Comparison of ENCODE assay signal across 11 cellular contexts in the genomic region with DNA sequence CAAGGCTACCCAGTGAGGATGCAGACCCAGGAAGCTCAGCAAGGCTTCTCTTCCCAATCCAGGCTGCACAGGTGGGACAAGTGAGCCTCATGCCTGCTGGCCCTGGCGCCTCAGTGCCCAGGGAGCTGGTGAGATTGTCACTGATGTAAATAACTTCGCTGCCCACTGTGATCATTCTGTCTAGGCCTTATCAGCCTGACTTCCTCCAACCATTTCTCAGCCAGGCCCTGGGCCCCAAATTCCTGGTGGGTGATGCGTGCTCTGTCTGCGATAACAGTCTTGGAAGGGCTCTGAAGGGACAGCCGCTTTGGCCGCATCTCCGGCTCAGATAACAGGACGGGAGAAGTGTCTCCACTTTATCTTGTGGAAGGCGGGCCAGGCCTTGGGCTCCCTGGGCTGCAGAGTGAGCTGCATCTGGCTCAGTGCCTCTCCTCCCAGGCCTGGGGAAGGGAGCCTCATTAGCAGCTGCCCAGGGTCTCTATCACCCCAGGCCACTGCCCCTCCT. TPM values are rescaled to one million over a fixed set of nuclear protein-coding genes. Genes with fewer than 3 reads are reported as not detected.
DNase-seq lines count a peak whose midpoint lies in the region; ATAC-seq and TF ChIP-seq lines count a peak whose summit lies in the region.
"Had no signal": no experiment of that assay in that cellular context is flagged by ENCODE, and none has a peak within 500 bp of the region (broad histone marks: within the 10 kb centered on the region; RNA-seq: fewer than 3 reads in every experiment).

No MANE protein-coding gene starts in this region.

- no peak for TF ChIP-seq POLR2A in heart left ventricle (IDR thresholded peaks at IDR 0.05)

- DNase-seq in H7 = peak; percentile 59
- DNase-seq in heart left ventricle = peak in 3 of 5 donors; percentile 65 to 79 (median 77)
- DNase-seq in posterior vena cava (ENCODE audit: low spot score) = peak; percentile 90
- no peak for DNase-seq in Ammon's horn (ENCODE audit: low spot score)
- DNase-seq: activated CD8-positive, alpha-beta memory T cell treated with anti-CD3 and anti-CD28 coated beads, Interleukin-2, amount 50 U/mL, for 48 hours; CD8-positive, alpha-beta memory T cell; transverse colon had no signal

- H3K4me1 ChIP-seq in heart left ventricle = peaks cover 0 to 51% (median 21%) of the 10 kb centered on the region in 12 donors

- peak overlapping the region in 11 of 12 donors; percentile 5 to 78 (median 37) for H3K27ac ChIP-seq in heart left ventricle

- H3K9me3 ChIP-seq in heart left ventricle = peaks cover 0 to 9% (median 0%) of the 10 kb centered on the region in 12 donors
- H3K9me3 ChIP-seq: transverse colon had no signal

- 35 to 61% (median 44%) methylated on average over 5 to 9 of the region's 9 CpGs for WGBS in heart left ventricle, 4 donors

- TF ChIP-seq CTCF in heart left ventricle (IDR thresholded peaks at IDR 0.05) = no peak

- intact Hi-C loops in heart left ventricle (cut with DNase I) = loop anchor here in 1 of 10 donors (5.0 kb wide), 1 partner anchor 49 kb away; no protein-coding TSS in a partner anchor
- intact Hi-C loops in posterior vena cava (cut with DNase I) = no loop called here

- H3K36me3 ChIP-seq in H7 (replicated peaks; ENCODE audit: control insufficient read depth, insufficient read depth, low read length) (no peaks in the 10 kb centered on the region), heart left ventricle (no peaks in the 10 kb centered on the region)
- H3K36me3 ChIP-seq: transverse colon had no signal

- H3K27me3 ChIP-seq in H7 (ENCODE audit: control insufficient read depth, insufficient read depth, low read length) = peaks cover 14% of the 10 kb centered on the region
- H3K27me3 ChIP-seq in heart left ventricle = peaks cover 0 to 16% (median 5%) of the 10 kb centered on the region in 9 donors

- H3K4me3 ChIP-seq in H7 (ENCODE audit: insufficient read depth, low read depth, low read length) (no peak overlapping the region), heart left ventricle (no peak overlapping the region)
- H3K4me3 ChIP-seq: transverse colon had no signal

- ATAC-seq in SK-N-SH treated with all-trans-retinoic acid at 6 μM for 48 hours = peak; percentile 30
- ATAC-seq in heart left ventricle = peak in 1 of 4 donors; percentile 11
- no peak for ATAC-seq in HG02973 (IDR thresholded peaks at IDR 0.05; ENCODE audit: unreplicated experiment)
- no peak for ATAC-seq in GM21619 (IDR thresholded peaks at IDR 0.05; ENCODE audit: unreplicated experiment)
- no peak for ATAC-seq in GM21367 (IDR thresholded peaks at IDR 0.05; ENCODE audit: unreplicated experiment)

TF ChIP-seq in SK-N-SH treated with all-trans-retinoic acid at 6 μM for 48 hours, 23 proteins besides CTCF, POLR2A, EP300 and RAD21:
- TF ChIP-seq CSDC2 (CRISPR knock-in tag; IDR thresholded peaks at IDR 0.05) (no peak), ISL1 (CRISPR knock-in tag; IDR thresholded peaks at IDR 0.05) (0 out of 2 replicates have a peak, but pooled peaks have one; percentile 23), BACH2 (CRISPR knock-in tag; IDR thresholded peaks at IDR 0.05; ENCODE audit: borderline replicate concordance) (no peak)
- TF ChIP-seq, protein P1, sequence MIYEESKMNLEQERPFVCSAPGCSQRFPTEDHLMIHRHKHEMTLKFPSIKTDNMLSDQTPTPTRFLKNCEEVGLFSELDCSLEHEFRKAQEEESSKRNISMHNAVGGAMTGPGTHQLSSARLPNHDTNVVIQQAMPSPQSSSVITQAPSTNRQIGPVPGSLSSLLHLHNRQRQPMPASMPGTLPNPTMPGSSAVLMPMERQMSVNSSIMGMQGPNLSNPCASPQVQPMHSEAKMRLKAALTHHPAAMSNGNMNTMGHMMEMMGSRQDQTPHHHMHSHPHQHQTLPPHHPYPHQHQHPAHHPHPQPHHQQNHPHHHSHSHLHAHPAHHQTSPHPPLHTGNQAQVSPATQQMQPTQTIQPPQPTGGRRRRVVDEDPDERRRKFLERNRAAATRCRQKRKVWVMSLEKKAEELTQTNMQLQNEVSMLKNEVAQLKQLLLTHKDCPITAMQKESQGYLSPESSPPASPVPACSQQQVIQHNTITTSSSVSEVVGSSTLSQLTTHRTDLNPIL (CRISPR knock-in tag; IDR thresholded peaks at IDR 0.05; ENCODE audit: low read depth) = 0 out of 2 replicates have a peak, but pooled peaks have one; percentile 37
- TF ChIP-seq, protein P2, sequence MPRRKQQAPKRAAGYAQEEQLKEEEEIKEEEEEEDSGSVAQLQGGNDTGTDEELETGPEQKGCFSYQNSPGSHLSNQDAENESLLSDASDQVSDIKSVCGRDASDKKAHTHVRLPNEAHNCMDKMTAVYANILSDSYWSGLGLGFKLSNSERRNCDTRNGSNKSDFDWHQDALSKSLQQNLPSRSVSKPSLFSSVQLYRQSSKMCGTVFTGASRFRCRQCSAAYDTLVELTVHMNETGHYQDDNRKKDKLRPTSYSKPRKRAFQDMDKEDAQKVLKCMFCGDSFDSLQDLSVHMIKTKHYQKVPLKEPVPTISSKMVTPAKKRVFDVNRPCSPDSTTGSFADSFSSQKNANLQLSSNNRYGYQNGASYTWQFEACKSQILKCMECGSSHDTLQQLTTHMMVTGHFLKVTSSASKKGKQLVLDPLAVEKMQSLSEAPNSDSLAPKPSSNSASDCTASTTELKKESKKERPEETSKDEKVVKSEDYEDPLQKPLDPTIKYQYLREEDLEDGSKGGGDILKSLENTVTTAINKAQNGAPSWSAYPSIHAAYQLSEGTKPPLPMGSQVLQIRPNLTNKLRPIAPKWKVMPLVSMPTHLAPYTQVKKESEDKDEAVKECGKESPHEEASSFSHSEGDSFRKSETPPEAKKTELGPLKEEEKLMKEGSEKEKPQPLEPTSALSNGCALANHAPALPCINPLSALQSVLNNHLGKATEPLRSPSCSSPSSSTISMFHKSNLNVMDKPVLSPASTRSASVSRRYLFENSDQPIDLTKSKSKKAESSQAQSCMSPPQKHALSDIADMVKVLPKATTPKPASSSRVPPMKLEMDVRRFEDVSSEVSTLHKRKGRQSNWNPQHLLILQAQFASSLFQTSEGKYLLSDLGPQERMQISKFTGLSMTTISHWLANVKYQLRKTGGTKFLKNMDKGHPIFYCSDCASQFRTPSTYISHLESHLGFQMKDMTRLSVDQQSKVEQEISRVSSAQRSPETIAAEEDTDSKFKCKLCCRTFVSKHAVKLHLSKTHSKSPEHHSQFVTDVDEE (CRISPR knock-in tag; IDR thresholded peaks at IDR 0.05) = peak; percentile 54; the same call in 1 of the 2 replicates
TF ChIP-seq in SK-N-SH treated with all-trans-retinoic acid at 6 μM for 48 hours: peak in this region for 3.

RNA-seq across cellular contexts. Expression of a gene that starts 2.2 kb away (rescaled TPM):
- 27.4 and 30.9 TPM in 2 replicates for total RNA-seq in H7 (2014; rRNA removed; shearing (Covaris generic))
- total RNA-seq in heart left ventricle (100 to 1,000 TPM in 2 of 9 donors, 10 to 100 TPM in 7; 31.3 to 118 (median 47.8) TPM), posterior vena cava (100 to 1,000 TPM; 283 to 585 TPM)
- polyA plus RNA-seq in heart left ventricle = 10 to 100 TPM; 16.5 to 42.7 TPM
